Comparison of ENCODE assay signal across 27 cellular contexts in genomic region chr10:54067361-54067760, GRCh38.
"Had no signal": no experiment of that assay in that cellular context is flagged by ENCODE, and none has a peak within 500 bp of the region (broad histone marks: within the 10 kb centered on the region; RNA-seq: fewer than 3 reads in every experiment).

No MANE protein-coding gene starts in this region.

- H3K4me1 ChIP-seq: colonic mucosa, esophagus squamous epithelium, gastrocnemius medialis, heart right ventricle, left ventricle myocardium inferior, lower lobe of right lung had no signal

- FAIRE-seq: endometrium, islet of Langerhans, keratinocyte had no signal

- ATAC-seq: effector memory CD8-positive, alpha-beta T cell; esophagus mucosa; gastrocnemius medialis; heart right ventricle; left cardiac atrium; lower lobe of right lung; mucosa of descending colon had no signal

- H3K36me3 Mint-ChIP-seq: mesothelial cell of epicardium, naive B cell had no signal

- DNase-seq: colonic mucosa; cortex of kidney; effector CD8-positive, alpha-beta T cell; effector memory CD8-positive, alpha-beta T cell; endodermal cell; erythroblast; esophagus squamous epithelium; foreskin fibroblast; foreskin melanocyte; gastrocnemius medialis; glutamatergic neuron; head of caudate nucleus; heart right ventricle; hippocampal formation; left cardiac atrium; left ventricle myocardium inferior; lower lobe of right lung; mesenchymal stem cell; mucosa of descending colon; naive B cell had no signal

- H3K27me3 Mint-ChIP-seq: dendritic cell treated with granulocyte-macrophage colony-stimulating factor and Interleukin-4, amounts not matched to agents 40 ng/mL and 50 ng/mL, for 4 days; effector memory CD8-positive, alpha-beta T cell; naive B cell had no signal

- H3K27me3 ChIP-seq: colonic mucosa, esophagus squamous epithelium, gastrocnemius medialis, heart right ventricle had no signal

- H3K4me3 ChIP-seq: colonic mucosa, esophagus squamous epithelium, gastrocnemius medialis, heart right ventricle, left ventricle myocardium inferior, lower lobe of right lung, mucosa of descending colon had no signal

- H3K9me3 ChIP-seq: colonic mucosa, esophagus squamous epithelium, gastrocnemius medialis, heart right ventricle, left ventricle myocardium inferior, lower lobe of right lung, mucosa of descending colon had no signal

- H3K4me1 Mint-ChIP-seq: endodermal cell, naive B cell had no signal

- H3K4me3 Mint-ChIP-seq: dendritic cell treated with granulocyte-macrophage colony-stimulating factor and Interleukin-4, amounts not matched to agents 40 ng/mL and 50 ng/mL, for 4 days; effector memory CD8-positive, alpha-beta T cell; endodermal cell; mesothelial cell of epicardium; naive B cell had no signal

- H3K27ac ChIP-seq: colonic mucosa, epithelial cell of prostate, esophagus squamous epithelium, gastrocnemius medialis, heart right ventricle, left ventricle myocardium inferior, lower lobe of right lung had no signal

- H3K27ac Mint-ChIP-seq: dendritic cell treated with granulocyte-macrophage colony-stimulating factor and Interleukin-4, amounts not matched to agents 40 ng/mL and 50 ng/mL, for 4 days; effector memory CD8-positive, alpha-beta T cell; endodermal cell; mesothelial cell of epicardium; naive B cell had no signal

- H3K9me3 Mint-ChIP-seq: endodermal cell, mesothelial cell of epicardium had no signal

- H3K36me3 ChIP-seq: colonic mucosa, esophagus squamous epithelium, gastrocnemius medialis, heart right ventricle, left ventricle myocardium inferior, lower lobe of right lung had no signal
